Comparison of ENCODE assay signal across 8 cellular contexts in genomic region chr17:1108810-1109605, GRCh38.
DNase-seq lines count a peak whose midpoint lies in the region; ATAC-seq and TF ChIP-seq lines count a peak whose summit lies in the region.

No MANE protein-coding gene starts in this region.

- peaks cover 0 to 3% of the 10 kb centered on the region in 2 donors for H3K36me3 ChIP-seq in esophagus (ENCODE audit: control insufficient read depth in 2 of 2, insufficient read depth in 2 of 2, low read length in 1 of 2)
- H3K36me3 ChIP-seq in suprapubic skin: peaks cover 4% of the 10 kb centered on the region

- no peaks in the 10 kb centered on the region for H3K9me3 Mint-ChIP-seq in naive thymus-derived CD8-positive, alpha-beta T cell

- TF ChIP-seq POLR2A in suprapubic skin (IDR thresholded peaks at IDR 0.05): peak in 1 of 2 donors; percentile 45

- H3K4me1 ChIP-seq in esophagus (ENCODE audit: control insufficient read depth in 2 of 2, insufficient read depth in 2 of 2, low read length in 1 of 2) (peaks cover 5 to 18% of the 10 kb centered on the region in 2 donors), suprapubic skin (peaks cover 70% of the 10 kb centered on the region)

- no peaks in the 10 kb centered on the region for H3K27me3 Mint-ChIP-seq in naive thymus-derived CD8-positive, alpha-beta T cell

- DNase-seq in NOMO-1 (lab: John Stamatoyannopoulos, UW; ENCODE audit: unreplicated experiment in 2 of 2) (peak; percentile 29 to 35), NOMO-1 treated with dmso at 0.1 percent for 144 hours (lab: John Stamatoyannopoulos, UW; ENCODE audit: unreplicated experiment) (no peak), NCI-H226 (peak; percentile 52), activated T-cell treated with anti-CD3 and anti-CD28 coated beads for 4 hours (peak; percentile 36), suprapubic skin (ENCODE audit: low spot score in 2 of 2) (no peak), NCI-H2107 (lab: John Stamatoyannopoulos, UW) (no peak)
- DNase-seq in naive thymus-derived CD8-positive, alpha-beta T cell: peak; percentile 52 to 81 (median 66)

- peak overlapping the region; percentile 81 to 91 (median 85) for H3K4me3 Mint-ChIP-seq in naive thymus-derived CD8-positive, alpha-beta T cell

- no peak for TF ChIP-seq CTCF in suprapubic skin (IDR thresholded peaks at IDR 0.05)

- ATAC-seq in naive thymus-derived CD8-positive, alpha-beta T cell: peak; percentile 84 to 85

- peak overlapping the region in 9 of 10 donors; percentile 25 to 96 (median 87) for H3K27ac Mint-ChIP-seq in naive thymus-derived CD8-positive, alpha-beta T cell

- no peaks in the 10 kb centered on the region for H3K27me3 ChIP-seq in esophagus (ENCODE audit: control insufficient read depth in 1 of 2, insufficient read depth in 2 of 2, low read length in 2 of 2)
- no peaks in the 10 kb centered on the region for H3K27me3 ChIP-seq in suprapubic skin

- H3K36me3 Mint-ChIP-seq in naive thymus-derived CD8-positive, alpha-beta T cell: no peaks in the 10 kb centered on the region

- WGBS in esophagus, 2 donors: 0 to 1% methylated on average over 40 to 99 of the region's 99 CpGs
- WGBS in suprapubic skin: no CpG with 5 or more reads among the region's 99 CpGs

- H3K27ac ChIP-seq in esophagus (ENCODE audit: low read depth in 2 of 2, low read length in 1 of 2): peak overlapping the region; percentile 77 to 89
- H3K27ac ChIP-seq in suprapubic skin: peak overlapping the region; percentile 94

- H3K4me3 ChIP-seq in esophagus (ENCODE audit: low read depth in 1 of 2, low read length in 2 of 2) (peak overlapping the region; percentile 57 to 81), suprapubic skin (peak overlapping the region; percentile 88)

- POLR2A ChIA-PET in naive thymus-derived CD8-positive, alpha-beta T cell (lab: Charles Lee): interaction anchor here (0.8 kb wide), 1 partner anchor 13 kb away, joined by 4 read pairs; no protein-coding TSS in a partner anchor

- H3K9me3 ChIP-seq in esophagus (ENCODE audit: control insufficient read depth in 2 of 2, insufficient read depth in 1 of 2, low read depth in 1 of 2, low read length in 1 of 2): no peaks in the 10 kb centered on the region
- H3K9me3 ChIP-seq in suprapubic skin: no peaks in the 10 kb centered on the region

- H3K4me1 Mint-ChIP-seq in naive thymus-derived CD8-positive, alpha-beta T cell: peaks cover 23 to 58% (median 45%) of the 10 kb centered on the region in 4 donors

- TF ChIP-seq EP300 in suprapubic skin (IDR thresholded peaks at IDR 0.05): no peak

Comparison
In these comparisons a context has a peak if more than half of its experiments do, and no peak if none do; other contexts are left out.
1. DNase-seq: peak in NOMO-1 (2 of 2), NCI-H226 (single experiment), activated T-cell treated with anti-CD3 and anti-CD28 coated beads for 4 hours (single experiment) and naive thymus-derived CD8-positive, alpha-beta T cell (10 of 10); none in NOMO-1 treated with dmso at 0.1 percent for 144 hours (single experiment), suprapubic skin (0 of 2) and NCI-H2107 (single experiment).